27 cellular contexts compared by ENCODE assay signal in genomic region chr15:54035616-54036015, GRCh38. TPM values are rescaled to one million over a fixed set of nuclear protein-coding genes. Genes with fewer than 3 reads are reported as not detected.
"Had no signal": no experiment of that assay in that cellular context is flagged by ENCODE, and none has a peak within 500 bp of the region (broad histone marks: within the 10 kb centered on the region; RNA-seq: fewer than 3 reads in every experiment).

No MANE protein-coding gene starts in this region.

- H3K27me3 ChIP-seq: colonic mucosa, esophagus squamous epithelium, gastrocnemius medialis, heart right ventricle, left lung had no signal

- ATAC-seq: effector memory CD8-positive, alpha-beta T cell; esophagus mucosa; heart right ventricle; left lung; left ventricle myocardium superior; lower lobe of right lung had no signal

- H3K27ac ChIP-seq: colonic mucosa, epithelial cell of prostate, esophagus squamous epithelium, heart right ventricle, left lung, lower lobe of right lung had no signal

- H3K27ac Mint-ChIP-seq: dendritic cell treated with granulocyte-macrophage colony-stimulating factor and Interleukin-4, amounts not matched to agents 40 ng/mL and 50 ng/mL, for 4 days; effector memory CD8-positive, alpha-beta T cell; endodermal cell had no signal

- H3K4me3 Mint-ChIP-seq: dendritic cell treated with granulocyte-macrophage colony-stimulating factor and Interleukin-4, amounts not matched to agents 40 ng/mL and 50 ng/mL, for 4 days; effector memory CD8-positive, alpha-beta T cell; endodermal cell had no signal

- DNase-seq: colonic mucosa; cortex of kidney; effector CD8-positive, alpha-beta T cell; effector memory CD8-positive, alpha-beta T cell; endodermal cell; erythroblast; esophagus squamous epithelium; foreskin fibroblast; foreskin melanocyte; glutamatergic neuron; head of caudate nucleus; heart right ventricle; hippocampal formation; left cardiac atrium; left lung; left ventricle myocardium superior; lower lobe of right lung; mesendoderm; midbrain had no signal

- H3K27me3 Mint-ChIP-seq: dendritic cell treated with granulocyte-macrophage colony-stimulating factor and Interleukin-4, amounts not matched to agents 40 ng/mL and 50 ng/mL, for 4 days; effector memory CD8-positive, alpha-beta T cell had no signal

- H3K36me3 ChIP-seq: colonic mucosa, esophagus squamous epithelium, gastrocnemius medialis, heart right ventricle, left lung, lower lobe of right lung had no signal

- H3K4me3 ChIP-seq: colonic mucosa, esophagus squamous epithelium, gastrocnemius medialis, heart right ventricle, left lung, lower lobe of right lung had no signal

- H3K9me3 ChIP-seq: colonic mucosa, esophagus squamous epithelium, gastrocnemius medialis, left lung, lower lobe of right lung had no signal

- H3K4me1 ChIP-seq: colonic mucosa, esophagus squamous epithelium, left lung, lower lobe of right lung had no signal

RNA-seq across cellular contexts. Expression of gene UNC13C, which starts 57.4 kb away (rescaled TPM):
- total RNA-seq: dermis microvascular lymphatic vessel endothelial cell, glomerular endothelial cell, lung microvascular endothelial cell had no signal
- polyA plus RNA-seq: heart right ventricle, keratinocyte had no signal
